24 cellular contexts compared by ENCODE assay signal in the genomic region with DNA sequence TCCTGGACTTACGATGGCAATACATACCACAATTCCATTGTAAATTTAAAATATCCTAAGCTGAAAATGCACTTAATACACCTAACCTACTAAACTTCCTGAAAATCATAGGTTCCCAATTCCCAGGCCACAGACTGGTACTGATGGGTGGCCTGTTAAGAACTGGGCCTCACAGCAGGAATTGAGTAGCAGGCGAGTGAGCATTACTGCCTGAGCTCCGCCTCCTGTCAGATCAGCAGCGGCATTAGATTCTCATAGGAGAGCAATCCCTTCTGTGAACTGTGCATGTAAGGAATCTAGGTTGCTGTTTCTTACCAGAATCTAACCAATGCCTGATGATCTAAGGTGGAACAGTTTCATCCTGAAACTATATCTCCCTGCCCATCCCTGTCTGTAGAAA.
"Had no signal": no experiment of that assay in that cellular context is flagged by ENCODE, and none has a peak within 500 bp of the region (broad histone marks: within the 10 kb centered on the region; RNA-seq: fewer than 3 reads in every experiment).

No MANE protein-coding gene starts in this region.

- H3K27me3 ChIP-seq: upper lobe of left lung had no signal

- H3K36me3 Mint-ChIP-seq: activated naive CD8-positive, alpha-beta T cell treated with anti-CD3 and anti-CD28 coated beads for 36 hours had no signal

- ATAC-seq: activated CD4-positive, alpha-beta T cell treated with anti-CD3 and anti-CD28 coated beads for 36 hours; activated T-cell treated with anti-CD3 and anti-CD28 coated beads, Interleukin-2, amount 50 U/mL, for 4 hours; esophagus mucosa; natural killer cell treated with Interleukin-12 subunit alpha and Interleukin-12 subunit beta and Interleukin-15 and Interleukin-18, amount 100 ng/mL, for 72 hours; right cardiac atrium had no signal

- H3K79me2 ChIP-seq: parathyroid adenoma had no signal

- H3K36me3 ChIP-seq: left ventricle myocardium inferior, thoracic aorta, upper lobe of left lung had no signal

- H2AFZ ChIP-seq: parathyroid adenoma had no signal

- DNase-seq: activated CD4-positive, alpha-beta T cell treated with anti-CD3 and anti-CD28 coated beads for 36 hours; activated CD4-positive, alpha-beta T cell treated with anti-CD3 and anti-CD28 coated beads, Interleukin-2, amount 50 U/mL, for 4 hours; activated CD8-positive, alpha-beta memory T cell treated with anti-CD3 and anti-CD28 coated beads for 24 hours; activated CD8-positive, alpha-beta memory T cell treated with anti-CD3 and anti-CD28 coated beads, Interleukin-2, amount 50 U/mL, for 4 hours; activated naive CD4-positive, alpha-beta T cell treated with Interleukin-2 at 50 U/mL for 16 hours; activated naive CD8-positive, alpha-beta T cell treated with anti-CD3 and anti-CD28 coated beads for 36 hours; activated T-cell treated with anti-CD3 and anti-CD28 coated beads, Interleukin-2, amount 50 U/mL, for 4 hours; central memory CD4-positive, alpha-beta T cell; dermis blood vessel endothelial cell; effector memory CD4-positive, alpha-beta T cell; foreskin melanocyte; kidney glomerular epithelial cell; left ventricle myocardium inferior; right cardiac atrium; stimulated activated CD4-positive, alpha-beta T cell treated with anti-CD3 and anti-CD28 coated beads, Interleukin-4, amount 100 ng/mL, for 24 hours; stimulated activated naive CD4-positive, alpha-beta T cell treated with Interleukin-2 at 50 U/mL for 16 hours; upper lobe of left lung had no signal

- H3K4me3 Mint-ChIP-seq: activated CD4-positive, alpha-beta T cell treated with anti-CD3 and anti-CD28 coated beads for 36 hours; activated naive CD8-positive, alpha-beta T cell treated with anti-CD3 and anti-CD28 coated beads for 36 hours; activated T-cell treated with anti-CD3 and anti-CD28 coated beads, Interleukin-2, amount 50 U/mL, for 4 hours; natural killer cell treated with Interleukin-12 subunit alpha and Interleukin-12 subunit beta and Interleukin-15 and Interleukin-18, amount 100 ng/mL, for 72 hours had no signal

- H3K4me3 ChIP-seq: left ventricle myocardium inferior, thoracic aorta, upper lobe of left lung had no signal

- H3K27ac Mint-ChIP-seq: activated CD4-positive, alpha-beta T cell treated with anti-CD3 and anti-CD28 coated beads for 36 hours; activated naive CD8-positive, alpha-beta T cell treated with anti-CD3 and anti-CD28 coated beads for 36 hours; natural killer cell treated with Interleukin-12 subunit alpha and Interleukin-12 subunit beta and Interleukin-15 and Interleukin-18, amount 100 ng/mL, for 72 hours had no signal

- FAIRE-seq: astrocyte, endothelial cell of umbilical vein, TTC549 had no signal

- H3K27ac ChIP-seq: left ventricle myocardium inferior, parathyroid adenoma, thoracic aorta, upper lobe of left lung had no signal

- H3K9ac ChIP-seq: parathyroid adenoma had no signal

- H3K4me1 ChIP-seq: left ventricle myocardium inferior, parathyroid adenoma, upper lobe of left lung had no signal

- H3K27me3 Mint-ChIP-seq: activated CD4-positive, alpha-beta T cell treated with anti-CD3 and anti-CD28 coated beads for 36 hours; activated naive CD8-positive, alpha-beta T cell treated with anti-CD3 and anti-CD28 coated beads for 36 hours; natural killer cell treated with Interleukin-12 subunit alpha and Interleukin-12 subunit beta and Interleukin-15 and Interleukin-18, amount 100 ng/mL, for 72 hours had no signal

- H3K4me1 Mint-ChIP-seq: activated CD4-positive, alpha-beta T cell treated with anti-CD3 and anti-CD28 coated beads for 36 hours; activated naive CD8-positive, alpha-beta T cell treated with anti-CD3 and anti-CD28 coated beads for 36 hours had no signal

- H3K9me3 ChIP-seq: thoracic aorta, upper lobe of left lung had no signal
